ENCODE assay signal across 24 cellular contexts in the genomic region with DNA sequence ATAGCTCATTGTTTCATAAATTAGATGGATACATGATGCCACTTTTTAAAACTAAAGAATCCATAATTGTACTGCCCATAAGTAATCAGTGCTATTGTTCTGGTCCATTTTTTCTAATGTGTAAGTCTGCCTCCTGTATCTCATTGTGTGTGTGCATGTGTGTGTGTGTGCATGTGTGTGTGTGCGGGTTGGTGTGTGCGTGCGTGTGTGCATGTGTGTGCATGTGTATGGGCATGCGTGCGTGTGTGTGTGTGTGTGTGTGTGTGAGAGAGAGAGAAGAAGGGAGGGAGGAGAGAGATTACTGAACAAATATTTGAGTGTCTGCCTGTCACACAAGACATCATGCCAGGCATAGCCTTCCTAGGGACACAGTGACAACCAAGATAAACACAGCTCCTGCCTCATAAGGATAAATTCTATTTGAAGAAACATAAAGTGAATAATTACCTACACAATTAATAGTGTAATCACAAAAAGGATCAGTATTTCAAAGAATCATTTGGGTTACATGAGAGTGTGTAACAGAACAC.
"Had no signal": no experiment of that assay in that cellular context is flagged by ENCODE, and none has a peak within 500 bp of the region (broad histone marks: within the 10 kb centered on the region; RNA-seq: fewer than 3 reads in every experiment).

No MANE protein-coding gene starts in this region.

- H3K4me3 Mint-ChIP-seq: activated T-cell treated with anti-CD3 and anti-CD28 coated beads, Interleukin-2, amount 50 U/mL, for 24 hours; activated T-helper 17 cell treated with anti-CD3 and anti-CD28 coated beads, Interleukin-2, amount 50 U/mL, for 72 hours; naive thymus-derived CD4-positive, alpha-beta T cell; T-helper 2 cell treated with Interferon-gamma antibody and Interleukin-4, amounts not matched to agents 5 μg/mL and 100 μg/mL, for 36 hours had no signal

- H3K9me3 ChIP-seq: esophagus muscularis mucosa, left lung, ovary, psoas muscle, right atrium auricular region, spleen, thoracic aorta, upper lobe of left lung had no signal

- H3K36me3 Mint-ChIP-seq: activated naive CD4-positive, alpha-beta T cell treated with anti-CD3 and anti-CD28 coated beads, Interleukin-2, amount 50 U/mL, for 72 hours had no signal

- H3K4me3 ChIP-seq: esophagus muscularis mucosa, hepatocyte, left lung, lung, ovary, psoas muscle, right atrium auricular region, spleen, thoracic aorta, upper lobe of left lung had no signal

- DNase-seq: activated CD8-positive, alpha-beta memory T cell treated with anti-CD3 and anti-CD28 coated beads for 24 hours; activated CD8-positive, alpha-beta memory T cell treated with anti-CD3 and anti-CD28 coated beads, Interleukin-2, amount 50 U/mL, for 4 hours; activated T-cell treated with anti-CD3 and anti-CD28 coated beads, Interleukin-2, amount 50 U/mL, for 24 hours; aorta; brain microvascular endothelial cell; caudate nucleus; glutamatergic neuron; kidney glomerular epithelial cell; naive thymus-derived CD4-positive, alpha-beta T cell; ovary; psoas muscle; spleen; stimulated activated CD4-positive, alpha-beta T cell treated with anti-CD3 and anti-CD28 coated beads, Interleukin-4, amount 100 ng/mL, for 1 hour; stimulated activated naive CD4-positive, alpha-beta T cell treated with Interleukin-2 at 50 U/mL for 16 hours; upper lobe of left lung had no signal

- H3K27ac ChIP-seq: brain microvascular endothelial cell, esophagus muscularis mucosa, hepatocyte, left lung, ovary, psoas muscle, thoracic aorta, upper lobe of left lung had no signal

- H3K4me1 Mint-ChIP-seq: activated T-helper 17 cell treated with anti-CD3 and anti-CD28 coated beads, Interleukin-2, amount 50 U/mL, for 72 hours had no signal

- ATAC-seq: activated naive CD4-positive, alpha-beta T cell treated with anti-CD3 and anti-CD28 coated beads, Interleukin-2, amount 50 U/mL, for 72 hours; activated T-helper 17 cell treated with anti-CD3 and anti-CD28 coated beads, Interleukin-2, amount 50 U/mL, for 72 hours; left lung; naive thymus-derived CD4-positive, alpha-beta T cell had no signal

- H3K27ac Mint-ChIP-seq: activated naive CD4-positive, alpha-beta T cell treated with anti-CD3 and anti-CD28 coated beads, Interleukin-2, amount 50 U/mL, for 72 hours; activated T-cell treated with anti-CD3 and anti-CD28 coated beads, Interleukin-2, amount 50 U/mL, for 24 hours; activated T-helper 17 cell treated with anti-CD3 and anti-CD28 coated beads, Interleukin-2, amount 50 U/mL, for 72 hours; naive thymus-derived CD4-positive, alpha-beta T cell; T-helper 2 cell treated with Interferon-gamma antibody and Interleukin-4, amounts not matched to agents 5 μg/mL and 100 μg/mL, for 36 hours had no signal

- H3K27me3 ChIP-seq: esophagus muscularis mucosa, ovary, right atrium auricular region, upper lobe of left lung had no signal

- H3K4me1 ChIP-seq: esophagus muscularis mucosa had no signal

- H3K9me3 Mint-ChIP-seq: activated naive CD4-positive, alpha-beta T cell treated with anti-CD3 and anti-CD28 coated beads, Interleukin-2, amount 50 U/mL, for 72 hours; activated T-cell treated with anti-CD3 and anti-CD28 coated beads, Interleukin-2, amount 50 U/mL, for 24 hours; activated T-helper 17 cell treated with anti-CD3 and anti-CD28 coated beads, Interleukin-2, amount 50 U/mL, for 72 hours; T-helper 2 cell treated with Interferon-gamma antibody and Interleukin-4, amounts not matched to agents 5 μg/mL and 100 μg/mL, for 36 hours had no signal

- H3K36me3 ChIP-seq: brain microvascular endothelial cell, esophagus muscularis mucosa, left lung, ovary, right atrium auricular region, spleen, thoracic aorta, upper lobe of left lung had no signal
